16 cellular contexts compared by ENCODE assay signal in the genomic region with DNA sequence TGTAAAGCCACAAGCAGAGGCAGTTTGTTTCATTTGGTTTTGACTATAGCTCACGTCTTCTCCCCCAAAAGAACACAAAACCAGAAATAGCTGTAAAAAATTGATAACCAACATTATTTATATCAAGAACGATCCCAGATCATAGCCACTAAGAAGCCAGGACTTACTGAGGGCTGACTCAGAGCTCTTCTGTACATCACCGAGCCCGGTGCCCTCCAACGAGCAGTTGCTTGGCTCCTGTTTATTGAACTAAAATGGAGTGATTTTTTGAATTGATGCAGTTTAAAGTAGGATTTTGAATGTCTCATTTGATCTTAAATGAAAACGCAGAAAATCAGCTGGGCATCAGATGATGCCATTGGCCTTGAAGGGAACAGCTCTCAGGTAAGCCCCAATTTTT.
"Had no signal": no experiment of that assay in that cellular context is flagged by ENCODE, and none has a peak within 500 bp of the region (broad histone marks: within the 10 kb centered on the region; RNA-seq: fewer than 3 reads in every experiment).

No MANE protein-coding gene starts in this region.

- H2AFZ ChIP-seq: hepatocyte had no signal

- H3K4me1 ChIP-seq: esophagus muscularis mucosa, thyroid gland had no signal

- FAIRE-seq: endometrium had no signal

- H3K79me2 ChIP-seq: hepatocyte had no signal

- H3K4me2 ChIP-seq: hepatocyte had no signal

- H3K9me3 ChIP-seq: neutrophil, thyroid gland had no signal

- H3K36me3 ChIP-seq: esophagus muscularis mucosa, neutrophil, thyroid gland had no signal

- H3K27ac ChIP-seq: esophagus muscularis mucosa, hepatocyte, neutrophil, thyroid gland had no signal

- H3K27me3 ChIP-seq: neutrophil, thyroid gland had no signal

- ATAC-seq: naive thymus-derived CD4-positive, alpha-beta T cell; sciatic nerve had no signal

- H3K4me3 ChIP-seq: esophagus muscularis mucosa, hepatocyte, thyroid gland had no signal

- DNase-seq: cortex of kidney; effector memory CD4-positive, alpha-beta T cell; foreskin melanocyte; head of caudate nucleus; naive thymus-derived CD4-positive, alpha-beta T cell; nephron progenitor cell; posterior cingulate gyrus; stimulated activated CD4-positive, alpha-beta T cell treated with anti-CD3 and anti-CD28 coated beads, Interleukin-2, amount 100 ng/mL, for 24 hours; stimulated activated CD4-positive, alpha-beta T cell treated with anti-CD3 and anti-CD28 coated beads, Interleukin-4, amount 100 ng/mL, for 4 hours; stimulated activated naive CD4-positive, alpha-beta T cell; thyroid gland had no signal
